In genomic region chr20:33007376-33008335, GRCh38 we compare ENCODE assay signal across 1 cellular context.
TF ChIP-seq lines count a peak whose summit lies in the region.

A gene with protein sequence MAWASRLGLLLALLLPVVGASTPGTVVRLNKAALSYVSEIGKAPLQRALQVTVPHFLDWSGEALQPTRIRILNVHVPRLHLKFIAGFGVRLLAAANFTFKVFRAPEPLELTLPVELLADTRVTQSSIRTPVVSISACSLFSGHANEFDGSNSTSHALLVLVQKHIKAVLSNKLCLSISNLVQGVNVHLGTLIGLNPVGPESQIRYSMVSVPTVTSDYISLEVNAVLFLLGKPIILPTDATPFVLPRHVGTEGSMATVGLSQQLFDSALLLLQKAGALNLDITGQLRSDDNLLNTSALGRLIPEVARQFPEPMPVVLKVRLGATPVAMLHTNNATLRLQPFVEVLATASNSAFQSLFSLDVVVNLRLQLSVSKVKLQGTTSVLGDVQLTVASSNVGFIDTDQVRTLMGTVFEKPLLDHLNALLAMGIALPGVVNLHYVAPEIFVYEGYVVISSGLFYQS (plus strand): TSS chr20:33007704. CDS start chr20:33008575, 871 bp downstream.

TF ChIP-seq in HepG2, 621 proteins besides CTCF, POLR2A, EP300 and RAD21 (continued from another document and continues in another):
- no peak for TF ChIP-seq GLMP (CRISPR knock-in tag; IDR thresholded peaks at IDR 0.05; ENCODE audit: borderline replicate concordance)
- peak; percentile 35; the same call in 1 of the 2 replicates for TF ChIP-seq MXD4 (CRISPR knock-in tag; IDR thresholded peaks at IDR 0.05)
- TF ChIP-seq, protein P1, sequence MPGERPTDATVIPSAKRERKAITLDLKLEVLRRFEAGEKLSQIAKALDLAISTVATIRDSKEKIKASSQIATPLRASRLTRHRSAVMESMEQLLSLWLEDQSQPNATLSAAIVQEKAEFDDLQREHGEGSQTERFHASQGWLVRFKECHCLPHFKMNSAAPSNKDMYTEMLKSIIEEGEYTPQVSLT (CRISPR knock-in tag; IDR thresholded peaks at IDR 0.05; ENCODE audit: borderline replicate concordance, low read depth) = no peak; the same call in 1 of the 2 replicates
- no peak; the same call in 1 of the 2 replicates for TF ChIP-seq ZNF777 (CRISPR knock-in tag; IDR thresholded peaks at IDR 0.05)
- TF ChIP-seq NFE2L1 (CRISPR knock-in tag; IDR thresholded peaks at IDR 0.05; ENCODE audit: borderline replicate concordance) = no peak; the same call in 1 of the 2 replicates
- no peak for TF ChIP-seq ZNF652 (CRISPR knock-in tag; IDR thresholded peaks at IDR 0.05; ENCODE audit: borderline replicate concordance, low read depth)
- TF ChIP-seq ZNF724P (CRISPR knock-in tag; IDR thresholded peaks at IDR 0.05; ENCODE audit: borderline replicate concordance) = no peak
- TF ChIP-seq NAIF1 (CRISPR knock-in tag; IDR thresholded peaks at IDR 0.05; ENCODE audit: borderline replicate concordance) = no peak
- peak; percentile 44; the same call in 1 of the 2 replicates for TF ChIP-seq SP5 (CRISPR knock-in tag; IDR thresholded peaks at IDR 0.05; ENCODE audit: borderline replicate concordance, low read depth)
- TF ChIP-seq ZNF432 (CRISPR knock-in tag; IDR thresholded peaks at IDR 0.05; ENCODE audit: borderline replicate concordance) = peak; percentile 91; the same call in 1 of the 2 replicates
- TF ChIP-seq IKZF5 (CRISPR knock-in tag; IDR thresholded peaks at IDR 0.05) = peak; percentile 88
- TF ChIP-seq, protein P2, sequence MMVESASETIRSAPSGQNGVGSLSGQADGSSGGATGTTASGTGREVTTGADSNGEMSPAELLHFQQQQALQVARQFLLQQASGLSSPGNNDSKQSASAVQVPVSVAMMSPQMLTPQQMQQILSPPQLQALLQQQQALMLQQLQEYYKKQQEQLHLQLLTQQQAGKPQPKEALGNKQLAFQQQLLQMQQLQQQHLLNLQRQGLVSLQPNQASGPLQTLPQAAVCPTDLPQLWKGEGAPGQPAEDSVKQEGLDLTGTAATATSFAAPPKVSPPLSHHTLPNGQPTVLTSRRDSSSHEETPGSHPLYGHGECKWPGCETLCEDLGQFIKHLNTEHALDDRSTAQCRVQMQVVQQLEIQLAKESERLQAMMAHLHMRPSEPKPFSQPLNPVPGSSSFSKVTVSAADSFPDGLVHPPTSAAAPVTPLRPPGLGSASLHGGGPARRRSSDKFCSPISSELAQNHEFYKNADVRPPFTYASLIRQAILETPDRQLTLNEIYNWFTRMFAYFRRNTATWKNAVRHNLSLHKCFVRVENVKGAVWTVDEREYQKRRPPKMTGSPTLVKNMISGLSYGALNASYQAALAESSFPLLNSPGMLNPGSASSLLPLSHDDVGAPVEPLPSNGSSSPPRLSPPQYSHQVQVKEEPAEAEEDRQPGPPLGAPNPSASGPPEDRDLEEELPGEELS (CRISPR knock-in tag; IDR thresholded peaks at IDR 0.05) = peak; percentile 92
- TF ChIP-seq BRCA1 (CRISPR knock-in tag; IDR thresholded peaks at IDR 0.05) = no peak
- no peak for TF ChIP-seq ZBTB8A (CRISPR knock-in tag; IDR thresholded peaks at IDR 0.05; ENCODE audit: borderline replicate concordance, low read depth)
- peak; percentile 99 for TF ChIP-seq POLR2G (IDR thresholded peaks at IDR 0.05; ENCODE audit: low read depth, low read length)
- TF ChIP-seq MED8 (CRISPR knock-in tag; IDR thresholded peaks at IDR 0.05; ENCODE audit: insufficient replicate concordance) = peak; percentile 84
- 0 out of 2 replicates have a peak, but pooled peaks have one; percentile 86 for TF ChIP-seq AFF4 (CRISPR knock-in tag; IDR thresholded peaks at IDR 0.05)
- peak; percentile 82; the same call in 1 of the 2 replicates for TF ChIP-seq ZFP90 (CRISPR knock-in tag; IDR thresholded peaks at IDR 0.05; ENCODE audit: borderline replicate concordance)
- TF ChIP-seq PAF1 (CRISPR knock-in tag; IDR thresholded peaks at IDR 0.05) = no peak
- 0 out of 2 replicates have a peak, but pooled peaks have one; percentile 30 for TF ChIP-seq ZNF589 (CRISPR knock-in tag; conservative IDR thresholded peaks at IDR 0.05)
- TF ChIP-seq CCDC6 (CRISPR knock-in tag; IDR thresholded peaks at IDR 0.05) = no peak; the same call in 1 of the 2 replicates
- TF ChIP-seq CSRNP2 (CRISPR knock-in tag; conservative IDR thresholded peaks at IDR 0.05; ENCODE audit: low read depth) = no peak
- no peak; the same call in 1 of the 2 replicates for TF ChIP-seq SP140L (CRISPR knock-in tag; IDR thresholded peaks at IDR 0.05; ENCODE audit: borderline replicate concordance)
- no peak for TF ChIP-seq AGO2 (optimal IDR thresholded peaks at IDR 0.05; ENCODE audit: low read depth, low read length)
- TF ChIP-seq MAFK (conservative IDR thresholded peaks at IDR 0.05 in 1 of 2, IDR thresholded peaks at IDR 0.05 in 1 of 2; ENCODE audit: low read length in 2 of 2) = no peak
- TF ChIP-seq, protein P3, sequence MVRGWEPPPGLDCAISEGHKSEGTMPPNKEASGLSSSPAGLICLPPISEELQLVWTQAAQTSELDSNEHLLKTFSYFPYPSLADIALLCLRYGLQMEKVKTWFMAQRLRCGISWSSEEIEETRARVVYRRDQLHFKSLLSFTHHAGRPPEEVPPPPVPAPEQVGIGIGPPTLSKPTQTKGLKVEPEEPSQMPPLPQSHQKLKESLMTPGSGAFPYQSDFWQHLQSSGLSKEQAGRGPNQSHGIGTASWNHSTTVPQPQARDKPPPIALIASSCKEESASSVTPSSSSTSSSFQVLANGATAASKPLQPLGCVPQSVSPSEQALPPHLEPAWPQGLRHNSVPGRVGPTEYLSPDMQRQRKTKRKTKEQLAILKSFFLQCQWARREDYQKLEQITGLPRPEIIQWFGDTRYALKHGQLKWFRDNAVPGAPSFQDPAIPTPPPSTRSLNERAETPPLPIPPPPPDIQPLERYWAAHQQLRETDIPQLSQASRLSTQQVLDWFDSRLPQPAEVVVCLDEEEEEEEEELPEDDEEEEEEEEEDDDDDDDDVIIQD (CRISPR knock-in tag; IDR thresholded peaks at IDR 0.05; ENCODE audit: low read depth) = peak; percentile 83
- TF ChIP-seq CENPT (CRISPR knock-in tag; IDR thresholded peaks at IDR 0.05; ENCODE audit: low read depth) = peak; percentile 93; the same call in 1 of the 2 replicates
- TF ChIP-seq, protein P4, sequence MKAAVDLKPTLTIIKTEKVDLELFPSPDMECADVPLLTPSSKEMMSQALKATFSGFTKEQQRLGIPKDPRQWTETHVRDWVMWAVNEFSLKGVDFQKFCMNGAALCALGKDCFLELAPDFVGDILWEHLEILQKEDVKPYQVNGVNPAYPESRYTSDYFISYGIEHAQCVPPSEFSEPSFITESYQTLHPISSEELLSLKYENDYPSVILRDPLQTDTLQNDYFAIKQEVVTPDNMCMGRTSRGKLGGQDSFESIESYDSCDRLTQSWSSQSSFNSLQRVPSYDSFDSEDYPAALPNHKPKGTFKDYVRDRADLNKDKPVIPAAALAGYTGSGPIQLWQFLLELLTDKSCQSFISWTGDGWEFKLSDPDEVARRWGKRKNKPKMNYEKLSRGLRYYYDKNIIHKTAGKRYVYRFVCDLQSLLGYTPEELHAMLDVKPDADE (CRISPR knock-in tag; IDR thresholded peaks at IDR 0.05) = no peak
- TF ChIP-seq MAF1 (CRISPR knock-in tag; IDR thresholded peaks at IDR 0.05; ENCODE audit: borderline replicate concordance) = 0 out of 2 replicates have a peak, but pooled peaks have one; percentile 64
- TF ChIP-seq, protein P5, sequence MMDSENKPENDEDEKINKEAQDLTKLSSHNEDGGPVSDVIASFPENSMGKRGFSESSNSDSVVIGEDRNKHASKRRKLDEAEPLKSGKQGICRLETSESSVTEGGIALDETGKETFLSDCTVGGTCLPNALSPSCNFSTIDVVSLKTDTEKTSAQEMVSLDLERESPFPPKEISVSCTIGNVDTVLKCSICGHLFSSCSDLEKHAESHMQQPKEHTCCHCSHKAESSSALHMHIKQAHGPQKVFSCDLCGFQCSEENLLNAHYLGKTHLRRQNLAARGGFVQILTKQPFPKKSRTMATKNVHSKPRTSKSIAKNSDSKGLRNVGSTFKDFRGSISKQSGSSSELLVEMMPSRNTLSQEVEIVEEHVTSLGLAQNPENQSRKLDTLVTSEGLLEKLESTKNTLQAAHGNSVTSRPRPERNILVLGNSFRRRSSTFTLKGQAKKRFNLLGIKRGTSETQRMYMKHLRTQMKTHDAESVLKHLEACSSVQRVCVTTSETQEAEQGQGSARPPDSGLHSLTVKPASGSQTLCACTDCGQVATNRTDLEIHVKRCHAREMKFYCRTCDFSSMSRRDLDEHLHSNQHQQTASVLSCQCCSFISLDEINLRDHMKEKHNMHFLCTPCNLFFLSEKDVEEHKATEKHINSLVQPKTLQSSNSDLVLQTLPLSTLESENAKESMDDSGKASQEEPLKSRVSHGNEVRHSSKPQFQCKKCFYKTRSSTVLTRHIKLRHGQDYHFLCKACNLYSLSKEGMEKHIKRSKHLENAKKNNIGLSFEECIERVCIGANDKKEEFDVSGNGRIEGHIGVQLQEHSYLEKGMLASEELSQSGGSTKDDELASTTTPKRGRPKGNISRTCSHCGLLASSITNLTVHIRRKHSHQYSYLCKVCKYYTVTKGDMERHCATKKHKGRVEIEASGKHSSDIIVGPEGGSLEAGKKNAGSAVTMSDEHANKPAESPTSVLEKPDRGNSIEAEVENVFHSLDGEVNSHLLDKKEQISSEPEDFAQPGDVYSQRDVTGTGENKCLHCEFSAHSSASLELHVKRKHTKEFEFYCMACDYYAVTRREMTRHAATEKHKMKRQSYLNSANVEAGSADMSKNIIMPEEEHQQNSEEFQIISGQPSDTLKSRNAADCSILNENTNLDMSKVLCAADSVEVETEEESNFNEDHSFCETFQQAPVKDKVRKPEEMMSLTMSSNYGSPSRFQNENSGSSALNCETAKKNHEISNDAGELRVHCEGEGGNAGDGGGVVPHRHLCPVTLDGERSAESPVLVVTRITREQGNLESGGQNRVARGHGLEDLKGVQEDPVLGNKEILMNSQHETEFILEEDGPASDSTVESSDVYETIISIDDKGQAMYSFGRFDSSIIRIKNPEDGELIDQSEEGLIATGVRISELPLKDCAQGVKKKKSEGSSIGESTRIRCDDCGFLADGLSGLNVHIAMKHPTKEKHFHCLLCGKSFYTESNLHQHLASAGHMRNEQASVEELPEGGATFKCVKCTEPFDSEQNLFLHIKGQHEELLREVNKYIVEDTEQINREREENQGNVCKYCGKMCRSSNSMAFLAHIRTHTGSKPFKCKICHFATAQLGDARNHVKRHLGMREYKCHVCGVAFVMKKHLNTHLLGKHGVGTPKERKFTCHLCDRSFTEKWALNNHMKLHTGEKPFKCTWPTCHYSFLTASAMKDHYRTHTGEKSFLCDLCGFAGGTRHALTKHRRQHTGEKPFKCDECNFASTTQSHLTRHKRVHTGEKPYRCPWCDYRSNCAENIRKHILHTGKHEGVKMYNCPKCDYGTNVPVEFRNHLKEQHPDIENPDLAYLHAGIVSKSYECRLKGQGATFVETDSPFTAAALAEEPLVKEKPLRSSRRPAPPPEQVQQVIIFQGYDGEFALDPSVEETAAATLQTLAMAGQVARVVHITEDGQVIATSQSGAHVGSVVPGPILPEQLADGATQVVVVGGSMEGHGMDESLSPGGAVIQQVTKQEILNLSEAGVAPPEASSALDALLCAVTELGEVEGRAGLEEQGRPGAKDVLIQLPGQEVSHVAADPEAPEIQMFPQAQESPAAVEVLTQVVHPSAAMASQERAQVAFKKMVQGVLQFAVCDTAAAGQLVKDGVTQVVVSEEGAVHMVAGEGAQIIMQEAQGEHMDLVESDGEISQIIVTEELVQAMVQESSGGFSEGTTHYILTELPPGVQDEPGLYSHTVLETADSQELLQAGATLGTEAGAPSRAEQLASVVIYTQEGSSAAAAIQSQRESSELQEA (CRISPR knock-in tag; IDR thresholded peaks at IDR 0.05; ENCODE audit: not compliant biosample characterization) = peak; percentile 21
- no peak for TF ChIP-seq MBNL3 (CRISPR knock-in tag; conservative IDR thresholded peaks at IDR 0.05)
- TF ChIP-seq NCOA2 (CRISPR knock-in tag; IDR thresholded peaks at IDR 0.05) = peak; percentile 88
